Comparison of ENCODE assay signal across 14 cellular contexts in genomic region chr3:50239649-50240048, GRCh38. TPM values are rescaled to one million over a fixed set of nuclear protein-coding genes. Genes with fewer than 3 reads are reported as not detected.
DNase-seq lines count a peak whose midpoint lies in the region; ATAC-seq and TF ChIP-seq lines count a peak whose summit lies in the region.
"Had no signal": no experiment of that assay in that cellular context is flagged by ENCODE, and none has a peak within 500 bp of the region (broad histone marks: within the 10 kb centered on the region; RNA-seq: fewer than 3 reads in every experiment).

No MANE protein-coding gene starts in this region.

- H3K27me3 ChIP-seq in DND-41 (ENCODE audit: insufficient read depth, low read length, poor library complexity) (no peaks in the 10 kb centered on the region), sigmoid colon (no peaks in the 10 kb centered on the region)

- H4K20me1 ChIP-seq in DND-41 (ENCODE audit: insufficient read depth, low read length), result peaks cover 71% of the 10 kb centered on the region

- no peak for TF ChIP-seq POLR2A in sigmoid colon (IDR thresholded peaks at IDR 0.05)

- no peak for TF ChIP-seq EP300 in sigmoid colon (IDR thresholded peaks at IDR 0.05)

- H3K27ac Mint-ChIP-seq in endothelial cell (ENCODE audit: unreplicated experiment), result peak overlapping the region; percentile 90

- H3K9ac ChIP-seq in DND-41 (ENCODE audit: low read depth, low read length) (peak overlapping the region; percentile 79; the same call in 1 of the 2 replicates), SK-N-MC (ENCODE audit: insufficient read length) (no peak overlapping the region)

- H3K27me3 Mint-ChIP-seq in endothelial cell (ENCODE audit: unreplicated experiment), result peaks cover 28% of the 10 kb centered on the region

- no peak overlapping the region; a peak in 1 of 4 replicates for H3K4me3 ChIP-seq in DND-41 (ENCODE audit: low read depth in 1 of 2, low read length in 2 of 2)
- no peak overlapping the region for H3K4me3 ChIP-seq in SK-N-MC
- H3K4me3 ChIP-seq in sigmoid colon, result no peak overlapping the region

- DNase-seq in DND-41, result no peak
- DNase-seq in SK-N-MC (ENCODE audit: low read depth, low spot score), result no peak
- DNase-seq in endothelial cell (ENCODE audit: low spot score), result no peak
- no peak for DNase-seq in sigmoid colon
- no peak for DNase-seq in CD1c-positive myeloid dendritic cell (ENCODE audit: extremely low spot score)
- DNase-seq in activated CD4-positive, CD25-positive, alpha-beta regulatory T cell (lab: John Stamatoyannopoulos, UW), result no peak
- no peak for DNase-seq in inferior parietal cortex (ENCODE audit: extremely low spot score)
- DNase-seq: anterior cingulate cortex; hippocampal formation; NCI-H146; stimulated activated naive CD4-positive, alpha-beta T cell treated with Interleukin-2 at 50 U/mL for 16 hours had no signal

- peaks cover 57% of the 10 kb centered on the region for H3K36me3 ChIP-seq in DND-41 (ENCODE audit: insufficient read depth, low read length)
- H3K36me3 ChIP-seq in SK-N-MC (ENCODE audit: insufficient read depth, low read length), result no peaks in the 10 kb centered on the region
- no peaks in the 10 kb centered on the region for H3K36me3 ChIP-seq in sigmoid colon

- H3K9me3 ChIP-seq in DND-41 (ENCODE audit: insufficient read depth, low read length, severe bottlenecking) (no peaks in the 10 kb centered on the region), SK-N-MC (ENCODE audit: low read depth, low read length) (no peaks in the 10 kb centered on the region), sigmoid colon (no peaks in the 10 kb centered on the region)

- intact Hi-C loops in sigmoid colon (cut with DNase I), result no loop called here

- peaks cover 88% of the 10 kb centered on the region for H3K79me2 ChIP-seq in DND-41 (ENCODE audit: insufficient read depth, low read length)

- peak overlapping the region; percentile 15; the same call in 1 of the 2 replicates for H3K27ac ChIP-seq in DND-41 (ENCODE audit: low read length)
- peak overlapping the region; percentile 21; the same call in 1 of the 2 replicates for H3K27ac ChIP-seq in SK-N-MC
- peak overlapping the region; percentile 87 to 94 (median 90) for H3K27ac ChIP-seq in sigmoid colon

- 76 to 90% methylated on average over 4 of the region's 4 CpGs for WGBS in sigmoid colon, 2 donors

- peak overlapping the region; percentile 100 for H3K4me3 Mint-ChIP-seq in endothelial cell (ENCODE audit: unreplicated experiment)

- TF ChIP-seq CTCF in DND-41 (IDR thresholded peaks at IDR 0.05; ENCODE audit: borderline replicate concordance, extremely low read depth, low read length, poor library complexity, severe bottlenecking) (no peak), endothelial cell (IDR thresholded peaks at IDR 0.05; ENCODE audit: unreplicated experiment) (no peak), sigmoid colon (IDR thresholded peaks at IDR 0.05) (no peak)

- H3K4me1 ChIP-seq in DND-41 (ENCODE audit: insufficient read depth, low read length) (peaks cover 52% of the 10 kb centered on the region), sigmoid colon (peaks cover 0 to 88% (median 73%) of the 10 kb centered on the region in 4 donors)

- H2AFZ ChIP-seq in DND-41 (ENCODE audit: low read depth, low read length), result no peak overlapping the region

- no peaks in the 10 kb centered on the region for H3K9me3 Mint-ChIP-seq in endothelial cell (ENCODE audit: unreplicated experiment)

- H3K36me3 Mint-ChIP-seq in endothelial cell (ENCODE audit: low read depth, unreplicated experiment), result peaks cover 34% of the 10 kb centered on the region

- H3K4me1 Mint-ChIP-seq in endothelial cell (ENCODE audit: unreplicated experiment), result peaks cover 64% of the 10 kb centered on the region

- ATAC-seq in DND-41 (ENCODE audit: insufficient read depth, low read depth), result no peak
- no peak for ATAC-seq in HG03025 (IDR thresholded peaks at IDR 0.05; ENCODE audit: low FRiP score, unreplicated experiment)

- H3K4me2 ChIP-seq in DND-41 (ENCODE audit: insufficient read depth, low read length), result peak overlapping the region; percentile 87

RNA-seq across cellular contexts. Expression of gene GNAI2, which starts 3.6 kb away (rescaled TPM):
- total RNA-seq in endothelial cell (ENCODE audit: unreplicated experiment), result 771 TPM
- 100 to 1,000 TPM; 149 to 171 (median 163) TPM for total RNA-seq in sigmoid colon
- polyA plus RNA-seq in sigmoid colon, result 100 to 1,000 TPM in 1 of 3 donors, 10 to 100 TPM in 2; 43.9 to 125 (median 64.3) TPM

RNA-seq across cellular contexts. Expression of gene SEMA3B, which starts 29.3 kb away (rescaled TPM):
- total RNA-seq in endothelial cell (ENCODE audit: unreplicated experiment) (1.7 TPM), sigmoid colon (10 to 100 TPM in 3 of 4 donors, 1 to 10 TPM in 1; 7.9 to 54.6 (median 25.0) TPM)
- polyA plus RNA-seq in sigmoid colon, result 10 to 100 TPM; 12.0 to 39.2 (median 15.3) TPM

RNA-seq across cellular contexts. Expression of gene SLC38A3, which starts 34.6 kb away (rescaled TPM):
- 0.56 TPM for total RNA-seq in endothelial cell (ENCODE audit: unreplicated experiment)
- under 1 TPM in 1 of 4 donors, not detected in 3; 0.28 TPM for total RNA-seq in sigmoid colon
- under 1 TPM in 1 of 3 donors, not detected in 2; 0.07 TPM for polyA plus RNA-seq in sigmoid colon

RNA-seq across cellular contexts. Expression of gene LSMEM2, which starts 39.2 kb away (rescaled TPM):
- total RNA-seq in endothelial cell (ENCODE audit: unreplicated experiment), result 0.18 TPM
- total RNA-seq in sigmoid colon, result not detected
- under 1 TPM in 2 of 3 donors, not detected in 1; 0.13 to 0.46 TPM for polyA plus RNA-seq in sigmoid colon
- total RNA-seq: renal cortical epithelial cell had no signal

RNA-seq across cellular contexts. Expression of gene GNAT1, which starts 48.2 kb away (rescaled TPM):
- total RNA-seq in endothelial cell (ENCODE audit: unreplicated experiment), result 0.59 TPM
- not detected for total RNA-seq in sigmoid colon
- polyA plus RNA-seq in sigmoid colon, result under 1 TPM in 1 of 3 donors, not detected in 2; 0.06 TPM
- total RNA-seq: G401 had no signal

Comparison
In these comparisons a context has a peak if more than half of its experiments do, and no peak if none do; other contexts are left out.
1. H3K27ac ChIP-seq: peak in every context shown above with its lines; median percentile 90 in sigmoid colon; 21 in SK-N-MC; 15 in DND-41.